In genomic region chr1:158153179-158153578, GRCh38 we compare ENCODE assay signal across 24 cellular contexts. TPM values are rescaled to one million over a fixed set of nuclear protein-coding genes. Genes with fewer than 3 reads are reported as not detected.
"Had no signal": no experiment of that assay in that cellular context is flagged by ENCODE, and none has a peak within 500 bp of the region (broad histone marks: within the 10 kb centered on the region; RNA-seq: fewer than 3 reads in every experiment).

No MANE protein-coding gene starts in this region.

- DNase-seq: activated CD4-positive, alpha-beta T cell treated with anti-CD3 and anti-CD28 coated beads, Interleukin-2, amount 10 ng/mL, durations not matched to agents 24 days and 14 days; activated CD8-positive, alpha-beta T cell treated with anti-CD3 and anti-CD28 coated beads for 36 hours; activated effector memory CD4-positive, alpha-beta T cell treated with Interleukin-2 at 50 U/mL for 16 hours; activated naive CD4-positive, alpha-beta T cell treated with anti-CD3 and anti-CD28 coated beads, Interleukin-2, amount 50 U/mL, for 16 hours; activated T-cell treated with anti-CD3 and anti-CD28 coated beads, Interleukin-2, amount 50 U/mL, for 24 hours; cerebellar nuclear complex; cortex of kidney; esophagus squamous epithelium; glutamatergic neuron; hypothalamus; left ventricle myocardium inferior; mucosa of descending colon; naive thymus-derived CD4-positive, alpha-beta T cell; stimulated activated CD4-positive, alpha-beta T cell treated with anti-CD3 and anti-CD28 coated beads, Interleukin-2, amount 100 ng/mL, for 24 hours; stimulated activated naive CD8-positive, alpha-beta T cell treated with anti-CD3 and anti-CD28 coated beads, Interleukin-15, Interleukin-2, amounts not matched to agents 100 U/mL and 50 U/mL, for 24 hours; substantia nigra; T-cell; T-helper 9 cell; tibial artery had no signal

- ATAC-seq: activated CD8-positive, alpha-beta T cell treated with anti-CD3 and anti-CD28 coated beads for 36 hours; mucosa of descending colon; naive thymus-derived CD4-positive, alpha-beta T cell; stimulated activated naive CD8-positive, alpha-beta T cell treated with anti-CD3 and anti-CD28 coated beads, Interleukin-15, Interleukin-2, amounts not matched to agents 100 U/mL and 50 U/mL, for 24 hours; T-cell had no signal

- H3K27ac Mint-ChIP-seq: activated CD4-positive, alpha-beta T cell treated with anti-CD3 and anti-CD28 coated beads, Interleukin-2, amount 10 ng/mL, durations not matched to agents 24 days and 14 days; activated CD8-positive, alpha-beta T cell treated with anti-CD3 and anti-CD28 coated beads for 36 hours; activated T-cell treated with anti-CD3 and anti-CD28 coated beads, Interleukin-2, amount 50 U/mL, for 24 hours; naive thymus-derived CD4-positive, alpha-beta T cell; neural progenitor cell; progenitor cell of endocrine pancreas; T-cell had no signal

- H3K4me3 Mint-ChIP-seq: activated CD4-positive, alpha-beta T cell treated with anti-CD3 and anti-CD28 coated beads, Interleukin-2, amount 10 ng/mL, durations not matched to agents 24 days and 14 days; activated CD8-positive, alpha-beta T cell treated with anti-CD3 and anti-CD28 coated beads for 36 hours; activated T-cell treated with anti-CD3 and anti-CD28 coated beads, Interleukin-2, amount 50 U/mL, for 24 hours; naive thymus-derived CD4-positive, alpha-beta T cell; neural progenitor cell; T-cell had no signal

- H3K4me3 ChIP-seq: ascending aorta, esophagus squamous epithelium, left ventricle myocardium inferior, mucosa of descending colon, neural progenitor cell, right atrium auricular region, tibial artery had no signal

- H3K9me3 Mint-ChIP-seq: activated CD8-positive, alpha-beta T cell treated with anti-CD3 and anti-CD28 coated beads for 36 hours; neural progenitor cell; T-cell had no signal

- H3K4me1 Mint-ChIP-seq: neural progenitor cell had no signal

- H3K36me3 Mint-ChIP-seq: neural progenitor cell, T-cell had no signal

RNA-seq across cellular contexts. Expression of gene CD1D, which starts 27.5 kb away (rescaled TPM):
- total RNA-seq: activated CD4-positive, alpha-beta T cell treated with anti-CD3 and anti-CD28 coated beads, Interleukin-2, amount 10 ng/mL, durations not matched to agents 24 days and 14 days; activated CD8-positive, alpha-beta T cell treated with anti-CD3 and anti-CD28 coated beads for 36 hours; ascending aorta; osteoblast; progenitor cell of endocrine pancreas had no signal
